ENCODE assay signal across 24 cellular contexts in the genomic region with DNA sequence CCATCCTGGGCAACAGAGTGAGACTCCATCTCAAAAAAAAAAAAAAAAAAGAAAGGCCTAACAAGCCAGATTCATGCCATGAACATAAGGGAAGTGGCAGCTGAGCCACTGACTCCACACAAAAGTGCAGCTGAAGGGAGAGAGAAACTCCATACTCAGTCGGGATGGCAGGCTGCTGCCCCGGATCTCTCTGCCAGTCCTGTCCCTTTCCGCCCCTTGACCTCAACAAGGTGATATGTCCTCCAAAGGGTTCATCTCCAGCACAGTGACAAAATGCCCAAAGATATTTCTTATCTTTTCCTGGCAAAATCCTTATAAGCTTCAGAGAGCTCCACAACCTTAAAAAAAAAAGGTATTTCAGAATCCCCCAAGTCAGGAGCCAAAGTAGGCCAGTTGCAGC.
"Had no signal": no experiment of that assay in that cellular context is flagged by ENCODE, and none has a peak within 500 bp of the region (broad histone marks: within the 10 kb centered on the region; RNA-seq: fewer than 3 reads in every experiment).

No MANE protein-coding gene starts in this region.

- H3K27me3 Mint-ChIP-seq: activated CD4-positive, alpha-beta memory T cell treated with anti-CD3 and anti-CD28 coated beads, Interleukin-2, amount 10 ng/mL, durations not matched to agents 7 days and 5 days; activated CD4-positive, alpha-beta T cell treated with anti-CD3 and anti-CD28 coated beads for 36 hours; activated naive CD4-positive, alpha-beta T cell treated with anti-CD3 and anti-CD28 coated beads, Interleukin-2, amount 10 ng/mL, durations not matched to agents 7 days and 5 days; activated naive CD8-positive, alpha-beta T cell treated with anti-CD3 and anti-CD28 coated beads for 36 hours had no signal

- H3K4me3 ChIP-seq: body of pancreas, K562, Peyer's patch had no signal

- ATAC-seq: activated CD4-positive, alpha-beta T cell treated with anti-CD3 and anti-CD28 coated beads for 36 hours; activated T-cell treated with anti-CD3 and anti-CD28 coated beads, Interleukin-2, amount 50 U/mL, for 72 hours; body of pancreas; K562 had no signal

- H3K9me3 Mint-ChIP-seq: activated CD4-positive, alpha-beta memory T cell treated with anti-CD3 and anti-CD28 coated beads, Interleukin-2, amount 10 ng/mL, durations not matched to agents 7 days and 5 days; activated naive CD4-positive, alpha-beta T cell treated with anti-CD3 and anti-CD28 coated beads, Interleukin-2, amount 10 ng/mL, durations not matched to agents 7 days and 5 days; activated naive CD8-positive, alpha-beta T cell treated with anti-CD3 and anti-CD28 coated beads for 36 hours; activated T-cell treated with anti-CD3 and anti-CD28 coated beads, Interleukin-2, amount 50 U/mL, for 72 hours; activated T-helper 2 cell treated with anti-CD3 and anti-CD28 coated beads, Interferon-gamma antibody, Interleukin-2, Interleukin-4, amounts not matched to agents 10 μg/mL and 5 μg/mL and 100 μg/mL, durations not matched to agents 14 hours and 24 hours and 36 hours; T-helper 1 cell treated with Interleukin-12 subunit alpha and Interleukin-12 subunit beta and Interleukin-4 antibody, amounts not matched to agents 30 μg/mL and 1 μg/mL, for 36 hours had no signal

- H3K4me1 Mint-ChIP-seq: activated CD4-positive, alpha-beta memory T cell treated with anti-CD3 and anti-CD28 coated beads, Interleukin-2, amount 10 ng/mL, durations not matched to agents 7 days and 5 days; activated naive CD4-positive, alpha-beta T cell treated with anti-CD3 and anti-CD28 coated beads, Interleukin-2, amount 10 ng/mL, durations not matched to agents 7 days and 5 days had no signal

- H3K27me3 ChIP-seq: body of pancreas, Peyer's patch had no signal

- H3K27ac Mint-ChIP-seq: activated CD4-positive, alpha-beta memory T cell treated with anti-CD3 and anti-CD28 coated beads, Interleukin-2, amount 10 ng/mL, durations not matched to agents 7 days and 5 days; activated CD4-positive, alpha-beta T cell treated with anti-CD3 and anti-CD28 coated beads for 36 hours; activated naive CD4-positive, alpha-beta T cell treated with anti-CD3 and anti-CD28 coated beads, Interleukin-2, amount 10 ng/mL, durations not matched to agents 7 days and 5 days; activated naive CD8-positive, alpha-beta T cell treated with anti-CD3 and anti-CD28 coated beads for 36 hours; activated T-cell treated with anti-CD3 and anti-CD28 coated beads, Interleukin-2, amount 50 U/mL, for 72 hours; activated T-helper 2 cell treated with anti-CD3 and anti-CD28 coated beads, Interferon-gamma antibody, Interleukin-2, Interleukin-4, amounts not matched to agents 10 μg/mL and 5 μg/mL and 100 μg/mL, durations not matched to agents 14 hours and 24 hours and 36 hours; T-helper 1 cell treated with Interleukin-12 subunit alpha and Interleukin-12 subunit beta and Interleukin-4 antibody, amounts not matched to agents 30 μg/mL and 1 μg/mL, for 36 hours had no signal

- DNase-seq: activated CD4-positive, alpha-beta memory T cell treated with anti-CD3 and anti-CD28 coated beads, Interleukin-2, amount 10 ng/mL, durations not matched to agents 7 days and 5 days; activated CD4-positive, alpha-beta T cell treated with anti-CD3 and anti-CD28 coated beads for 36 hours; activated CD4-positive, alpha-beta T cell treated with anti-CD3 and anti-CD28 coated beads, Interleukin-2, amount 50 U/mL, for 1 hour; activated gamma-delta T cell treated with Interleukin-2 at 50 U/mL for 16 hours; activated naive CD4-positive, alpha-beta T cell treated with anti-CD3 and anti-CD28 coated beads, Interleukin-2, amount 10 ng/mL, durations not matched to agents 7 days and 5 days; activated naive CD8-positive, alpha-beta T cell treated with anti-CD3 and anti-CD28 coated beads for 36 hours; activated T-cell treated with anti-CD3 and anti-CD28 coated beads for 4 hours; activated T-cell treated with anti-CD3 and anti-CD28 coated beads, Interleukin-2, amount 50 U/mL, for 72 hours; anterior cingulate cortex; body of pancreas; central memory CD4-positive, alpha-beta T cell; Karpas-422; NCI-H1105 treated with DMSO at 0.1 percent for 48 hours; NCI-H1436 treated with DMSO at 0.1 percent for 48 hours; NCI-H187; NCI-H2081; NCI-H510A treated with DMSO at 0.1 percent for 48 hours; Peyer's patch; SHP77 treated with DMSO at 0.1 percent for 48 hours; T-helper 9 cell had no signal

- H3K36me3 Mint-ChIP-seq: activated naive CD4-positive, alpha-beta T cell treated with anti-CD3 and anti-CD28 coated beads, Interleukin-2, amount 10 ng/mL, durations not matched to agents 7 days and 5 days; activated naive CD8-positive, alpha-beta T cell treated with anti-CD3 and anti-CD28 coated beads for 36 hours had no signal

- H3K4me3 Mint-ChIP-seq: activated CD4-positive, alpha-beta memory T cell treated with anti-CD3 and anti-CD28 coated beads, Interleukin-2, amount 10 ng/mL, durations not matched to agents 7 days and 5 days; activated CD4-positive, alpha-beta T cell treated with anti-CD3 and anti-CD28 coated beads for 36 hours; activated naive CD4-positive, alpha-beta T cell treated with anti-CD3 and anti-CD28 coated beads, Interleukin-2, amount 10 ng/mL, durations not matched to agents 7 days and 5 days; activated naive CD8-positive, alpha-beta T cell treated with anti-CD3 and anti-CD28 coated beads for 36 hours; activated T-cell treated with anti-CD3 and anti-CD28 coated beads, Interleukin-2, amount 50 U/mL, for 72 hours; T-helper 1 cell treated with Interleukin-12 subunit alpha and Interleukin-12 subunit beta and Interleukin-4 antibody, amounts not matched to agents 30 μg/mL and 1 μg/mL, for 36 hours had no signal

- H3K9me3 ChIP-seq: body of pancreas, Peyer's patch had no signal

- H3K27ac ChIP-seq: body of pancreas, Peyer's patch, VCaP had no signal
